ENCODE assay signal across 23 cellular contexts in the genomic region with DNA sequence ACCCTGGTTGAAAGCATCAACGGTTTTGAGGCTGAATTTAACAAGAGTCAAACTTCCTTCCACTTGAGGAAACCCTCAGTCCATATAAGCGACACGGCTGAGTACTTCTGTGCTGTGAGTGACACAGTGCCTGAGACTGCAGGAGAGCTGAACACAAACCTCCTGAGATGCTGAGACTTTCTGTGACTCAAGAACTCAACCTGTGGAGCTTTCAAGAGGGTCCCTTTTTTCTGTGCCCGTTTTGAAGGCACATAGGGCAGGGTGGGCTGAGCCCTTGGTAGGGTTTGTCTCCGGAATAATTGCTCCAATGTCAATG.
DNase-seq lines count a peak whose midpoint lies in the region; ATAC-seq and FAIRE-seq lines count a peak whose summit lies in the region.
"Had no signal": no experiment of that assay in that cellular context is flagged by ENCODE, and none has a peak within 500 bp of the region (broad histone marks: within the 10 kb centered on the region; RNA-seq: fewer than 3 reads in every experiment).

No MANE protein-coding gene starts in this region.

- peaks cover 17% of the 10 kb centered on the region for H3K4me1 Mint-ChIP-seq in stimulated activated naive CD8-positive, alpha-beta T cell treated with anti-CD3 and anti-CD28 coated beads, Interleukin-15, Interleukin-2, amounts not matched to agents 100 ng/mL and 50 ng/mL, for 24 hours (ENCODE audit: low read depth)
- peaks cover 26% of the 10 kb centered on the region for H3K4me1 Mint-ChIP-seq in activated T-helper 2 cell treated with anti-CD3 and anti-CD28 coated beads, Interferon-gamma antibody, Interleukin-2, Interleukin-4, amounts not matched to agents 10 μg/mL and 5 μg/mL and 100 μg/mL, durations not matched to agents 14 hours and 24 hours and 36 hours (ENCODE audit: low read depth)
- H3K4me1 Mint-ChIP-seq: activated B cell treated with CpG ODN at 0.5 μM for 24 hours, H9, neural progenitor cell had no signal

- no peaks in the 10 kb centered on the region for H3K27me3 Mint-ChIP-seq in stimulated activated naive CD8-positive, alpha-beta T cell treated with anti-CD3 and anti-CD28 coated beads, Interleukin-15, Interleukin-2, amounts not matched to agents 100 ng/mL and 50 ng/mL, for 24 hours
- peaks cover 11% of the 10 kb centered on the region for H3K27me3 Mint-ChIP-seq in activated T-helper 2 cell treated with anti-CD3 and anti-CD28 coated beads, Interferon-gamma antibody, Interleukin-2, Interleukin-4, amounts not matched to agents 10 μg/mL and 5 μg/mL and 100 μg/mL, durations not matched to agents 14 hours and 24 hours and 36 hours (ENCODE audit: low read depth)

- intact Hi-C loops in activated T-helper 2 cell treated with anti-CD3 and anti-CD28 coated beads, Interferon-gamma antibody, Interleukin-2, Interleukin-4, amounts not matched to agents 10 μg/mL and 5 μg/mL and 100 μg/mL, durations not matched to agents 14 hours and 24 hours and 36 hours (cut with micrococcal nuclease) = loop anchor here (5.0 kb wide), 1 partner anchor 62 kb away; no protein-coding TSS in a partner anchor

- H3K9me3 Mint-ChIP-seq in stimulated activated naive CD8-positive, alpha-beta T cell treated with anti-CD3 and anti-CD28 coated beads, Interleukin-15, Interleukin-2, amounts not matched to agents 100 ng/mL and 50 ng/mL, for 24 hours = no peaks in the 10 kb centered on the region
- H3K9me3 Mint-ChIP-seq in activated T-helper 2 cell treated with anti-CD3 and anti-CD28 coated beads, Interferon-gamma antibody, Interleukin-2, Interleukin-4, amounts not matched to agents 10 μg/mL and 5 μg/mL and 100 μg/mL, durations not matched to agents 14 hours and 24 hours and 36 hours = no peaks in the 10 kb centered on the region
- H3K9me3 Mint-ChIP-seq: activated B cell treated with CpG ODN at 0.5 μM for 24 hours, H9, neural progenitor cell had no signal

- DNase-seq in activated CD4-positive, CD25-positive, alpha-beta regulatory T cell treated with anti-CD3 and anti-CD28 coated beads, Interleukin-2, amount 50 U/mL, for 72 hours = no peak
- no peak for DNase-seq in stimulated activated naive CD8-positive, alpha-beta T cell treated with anti-CD3 and anti-CD28 coated beads, Interleukin-15, Interleukin-2, amounts not matched to agents 100 U/mL and 50 U/mL, for 24 hours
- DNase-seq in activated T-helper 2 cell treated with anti-CD3 and anti-CD28 coated beads, Interferon-gamma antibody, Interleukin-2, Interleukin-4, amounts not matched to agents 10 μg/mL and 5 μg/mL and 100 μg/mL, durations not matched to agents 14 hours and 24 hours and 36 hours (ENCODE audit: low spot score) = no peak
- DNase-seq in urothelium cell line (ENCODE audit: low spot score) = no peak
- DNase-seq in cerebellum (ENCODE audit: low spot score) = no peak
- DNase-seq: activated B cell treated with CpG ODN at 0.5 μM for 24 hours; activated effector memory CD4-positive, alpha-beta T cell treated with Interleukin-2 at 50 U/mL for 16 hours; heart right ventricle; KBM-7; left ventricle myocardium inferior; NCI-H1930; NCI-H510A; pancreas; SJCRH30; small intestine; stimulated activated naive CD4-positive, alpha-beta T cell treated with Interleukin-2 at 50 U/mL for 16 hours had no signal

- H3K27ac Mint-ChIP-seq in stimulated activated naive CD8-positive, alpha-beta T cell treated with anti-CD3 and anti-CD28 coated beads, Interleukin-15, Interleukin-2, amounts not matched to agents 100 ng/mL and 50 ng/mL, for 24 hours = peak overlapping the region; percentile 55
- peak overlapping the region; percentile 69 for H3K27ac Mint-ChIP-seq in activated T-helper 2 cell treated with anti-CD3 and anti-CD28 coated beads, Interferon-gamma antibody, Interleukin-2, Interleukin-4, amounts not matched to agents 10 μg/mL and 5 μg/mL and 100 μg/mL, durations not matched to agents 14 hours and 24 hours and 36 hours
- H3K27ac Mint-ChIP-seq: activated B cell treated with CpG ODN at 0.5 μM for 24 hours, H9, neural progenitor cell had no signal

- FAIRE-seq in urothelium cell line (lab: Jason Lieb, UNC) = peak; percentile 23
- FAIRE-seq: frontal cortex, keratinocyte, pancreas, small intestine had no signal

- peak overlapping the region; percentile 80 for H3K4me3 Mint-ChIP-seq in stimulated activated naive CD8-positive, alpha-beta T cell treated with anti-CD3 and anti-CD28 coated beads, Interleukin-15, Interleukin-2, amounts not matched to agents 100 ng/mL and 50 ng/mL, for 24 hours
- H3K4me3 Mint-ChIP-seq in activated T-helper 2 cell treated with anti-CD3 and anti-CD28 coated beads, Interferon-gamma antibody, Interleukin-2, Interleukin-4, amounts not matched to agents 10 μg/mL and 5 μg/mL and 100 μg/mL, durations not matched to agents 14 hours and 24 hours and 36 hours (ENCODE audit: low read depth) = peak overlapping the region; percentile 78
- H3K4me3 Mint-ChIP-seq: activated B cell treated with CpG ODN at 0.5 μM for 24 hours, H9, neural progenitor cell had no signal

- peak; percentile 28 to 42 for ATAC-seq in activated CD4-positive, CD25-positive, alpha-beta regulatory T cell treated with anti-CD3 and anti-CD28 coated beads, Interleukin-2, amount 50 U/mL, for 24 hours
- ATAC-seq in stimulated activated naive CD8-positive, alpha-beta T cell treated with anti-CD3 and anti-CD28 coated beads, Interleukin-15, Interleukin-2, amounts not matched to agents 100 U/mL and 50 U/mL, for 24 hours = no peak
- no peak for ATAC-seq in GM19035 (IDR thresholded peaks at IDR 0.05; ENCODE audit: unreplicated experiment)

- H3K36me3 Mint-ChIP-seq in stimulated activated naive CD8-positive, alpha-beta T cell treated with anti-CD3 and anti-CD28 coated beads, Interleukin-15, Interleukin-2, amounts not matched to agents 100 ng/mL and 50 ng/mL, for 24 hours (ENCODE audit: low read depth) = no peaks in the 10 kb centered on the region
- no peaks in the 10 kb centered on the region for H3K36me3 Mint-ChIP-seq in activated T-helper 2 cell treated with anti-CD3 and anti-CD28 coated beads, Interferon-gamma antibody, Interleukin-2, Interleukin-4, amounts not matched to agents 10 μg/mL and 5 μg/mL and 100 μg/mL, durations not matched to agents 14 hours and 24 hours and 36 hours (ENCODE audit: low read depth)
- H3K36me3 Mint-ChIP-seq: neural progenitor cell had no signal

Comparison
In these comparisons a context has a peak if more than half of its experiments do, and no peak if none do; other contexts are left out.
1. ATAC-seq: peak in activated CD4-positive, CD25-positive, alpha-beta regulatory T cell treated with anti-CD3 and anti-CD28 coated beads, Interleukin-2, amount 50 U/mL, for 24 hours (2 of 2); none in stimulated activated naive CD8-positive, alpha-beta T cell treated with anti-CD3 and anti-CD28 coated beads, Interleukin-15, Interleukin-2, amounts not matched to agents 100 U/mL and 50 U/mL, for 24 hours (single experiment) and GM19035 (single experiment).